Comparison of ENCODE assay signal across 1 cellular context in genomic region chr2:9630750-9631483, GRCh38.
A peak's percentile ranks its signal among the peaks of the same experiment; 100 is the strongest.
TF ChIP-seq lines count a peak whose summit lies in the region.

TSS of gene YWHAQ (minus strand) at chr2:9630997. CDS start at chr2:9630452, 545 bp downstream.

TF ChIP-seq in HCT116, 20 proteins besides CTCF, POLR2A, EP300 and RAD21 (continued from another document):
- TF ChIP-seq MAX (IDR thresholded peaks at IDR 0.05) (peak; percentile 83; the same call in 1 of the 2 replicates), CEBPB (IDR thresholded peaks at IDR 0.05; ENCODE audit: low read depth) (no peak), ZFX (IDR thresholded peaks at IDR 0.05) (peak; percentile 58; the same call in 1 of the 2 replicates), POLR2AphosphoS5 (IDR thresholded peaks at IDR 0.05; ENCODE audit: low read depth, low read length) (peak; percentile 97), EZH2phosphoT487 (IDR thresholded peaks at IDR 0.05; ENCODE audit: borderline replicate concordance) (no peak), EGR1 (IDR thresholded peaks at IDR 0.05; ENCODE audit: low read depth) (peak; percentile 82)
